Comparison of ENCODE assay signal across 18 cellular contexts in genomic region chrX:22634081-22634480, GRCh38.
DNase-seq lines count a peak whose midpoint lies in the region; TF ChIP-seq lines count a peak whose summit lies in the region.
"Had no signal": no experiment of that assay in that cellular context is flagged by ENCODE, and none has a peak within 500 bp of the region (broad histone marks: within the 10 kb centered on the region; RNA-seq: fewer than 3 reads in every experiment).

No MANE protein-coding gene starts in this region.

- no peak overlapping the region for H3K4me2 ChIP-seq in mesendoderm (ENCODE audit: low read length)
- H3K4me2 ChIP-seq: PC-9 had no signal

- no peak overlapping the region for H3K23ac ChIP-seq in mesendoderm (ENCODE audit: low read length)

- no peak overlapping the region for H3K4me3 Mint-ChIP-seq in endodermal cell
- H3K4me3 Mint-ChIP-seq: activated CD4-positive, alpha-beta memory T cell treated with anti-CD3 and anti-CD28 coated beads for 36 hours; activated naive CD8-positive, alpha-beta T cell treated with anti-CD3 and anti-CD28 coated beads, Interleukin-2, amount 50 U/mL, for 24 hours; CD4-positive, CD25-positive, alpha-beta regulatory T cell had no signal

- no peaks in the 10 kb centered on the region for H3K36me3 Mint-ChIP-seq in endodermal cell (ENCODE audit: low read depth)
- H3K36me3 Mint-ChIP-seq: activated CD4-positive, alpha-beta memory T cell treated with anti-CD3 and anti-CD28 coated beads for 36 hours; CD4-positive, CD25-positive, alpha-beta regulatory T cell had no signal

- no peak overlapping the region for H2BK120ac ChIP-seq in mesendoderm (ENCODE audit: low read depth, low read length)

- H3K4ac ChIP-seq in mesendoderm (ENCODE audit: low read depth, low read length): no peak overlapping the region

- H4K5ac ChIP-seq in mesendoderm (ENCODE audit: low read length): no peak overlapping the region

- no peak overlapping the region for H4K8ac ChIP-seq in mesendoderm (ENCODE audit: low read depth, low read length)

- no peak overlapping the region for H3K56ac ChIP-seq in mesendoderm (ENCODE audit: low read length)

- no peaks in the 10 kb centered on the region for H3K9me3 ChIP-seq in uterus
- H3K9me3 ChIP-seq in endodermal cell (ENCODE audit: control insufficient read depth, low read length): no peaks in the 10 kb centered on the region
- H3K9me3 ChIP-seq in ascending aorta: no peaks in the 10 kb centered on the region

- H3K79me1 ChIP-seq in mesendoderm (ENCODE audit: low read length): no peaks in the 10 kb centered on the region

- no peak for TF ChIP-seq CTCF in astrocyte of the spinal cord (IDR thresholded peaks at IDR 0.05; ENCODE audit: low read depth, low read length)
- no peak for TF ChIP-seq CTCF in uterus (IDR thresholded peaks at IDR 0.05)
- no peak for TF ChIP-seq CTCF in endodermal cell (conservative IDR thresholded peaks at IDR 0.05)
- TF ChIP-seq CTCF in ascending aorta (IDR thresholded peaks at IDR 0.05): no peak

- no peak overlapping the region for H3K27ac Mint-ChIP-seq in endodermal cell
- H3K27ac Mint-ChIP-seq: activated CD4-positive, alpha-beta memory T cell treated with anti-CD3 and anti-CD28 coated beads for 36 hours; activated naive CD8-positive, alpha-beta T cell treated with anti-CD3 and anti-CD28 coated beads, Interleukin-2, amount 50 U/mL, for 24 hours; CD4-positive, CD25-positive, alpha-beta regulatory T cell; progenitor cell of endocrine pancreas had no signal

- H3K27me3 ChIP-seq in mesendoderm (ENCODE audit: insufficient read depth, low read length, poor library complexity) (no peaks in the 10 kb centered on the region), uterus (no peaks in the 10 kb centered on the region), endodermal cell (ENCODE audit: control insufficient read depth, insufficient read depth, low read length, poor library complexity, severe bottlenecking) (no peaks in the 10 kb centered on the region), ascending aorta (no peaks in the 10 kb centered on the region)

- intact Hi-C loops in uterus (cut with DNase I; ENCODE audit: low total_unique reads): no loop called here
- intact Hi-C loops in ascending aorta (cut with DNase I): no loop called here

- no peaks in the 10 kb centered on the region for H3K4me1 Mint-ChIP-seq in endodermal cell
- H3K4me1 Mint-ChIP-seq: activated naive CD8-positive, alpha-beta T cell treated with anti-CD3 and anti-CD28 coated beads, Interleukin-2, amount 50 U/mL, for 24 hours; CD4-positive, CD25-positive, alpha-beta regulatory T cell had no signal

- DNase-seq in H4 (ENCODE audit: low spot score): peak; percentile 9
- DNase-seq in astrocyte of the spinal cord (ENCODE audit: low read depth, low spot score): peak; percentile 67
- no peak for DNase-seq in mesendoderm
- DNase-seq in uterus: no peak
- no peak for DNase-seq in DMS 273 (lab: John Stamatoyannopoulos, UW; ENCODE audit: unreplicated experiment)
- DNase-seq in endodermal cell: no peak
- no peak for DNase-seq in ascending aorta (ENCODE audit: low spot score in 2 of 2)
- DNase-seq: activated CD4-positive, alpha-beta memory T cell treated with anti-CD3 and anti-CD28 coated beads for 36 hours; activated naive CD8-positive, alpha-beta T cell treated with anti-CD3 and anti-CD28 coated beads, Interleukin-2, amount 50 U/mL, for 24 hours; activated T-cell treated with anti-CD3 and anti-CD28 coated beads, Interleukin-2, amount 50 U/mL, for 48 hours; CD4-positive, CD25-positive, alpha-beta regulatory T cell; hypothalamus; MV-4-11; NCI-H748 treated with DMSO at 0.1 percent for 48 hours; PC-9; substantia nigra had no signal

- H3K27me3 Mint-ChIP-seq in endodermal cell (ENCODE audit: insufficient read depth): no peaks in the 10 kb centered on the region
- H3K27me3 Mint-ChIP-seq: activated CD4-positive, alpha-beta memory T cell treated with anti-CD3 and anti-CD28 coated beads for 36 hours; activated naive CD8-positive, alpha-beta T cell treated with anti-CD3 and anti-CD28 coated beads, Interleukin-2, amount 50 U/mL, for 24 hours; CD4-positive, CD25-positive, alpha-beta regulatory T cell; progenitor cell of endocrine pancreas had no signal

- no peak overlapping the region for H3K27ac ChIP-seq in mesendoderm (ENCODE audit: low read depth, low read length)
- H3K27ac ChIP-seq in uterus: peak overlapping the region; percentile 38 to 69
- no peak overlapping the region for H3K27ac ChIP-seq in endodermal cell (ENCODE audit: low read depth, low read length)
- no peak overlapping the region for H3K27ac ChIP-seq in ascending aorta
- H3K27ac ChIP-seq: PC-9 had no signal

- in situ Hi-C loops in astrocyte of the spinal cord (cut with HindIII; ENCODE audit: low sequenced_read_pairs): no loop called here

- H3K18ac ChIP-seq in mesendoderm (ENCODE audit: low read length): peak overlapping the region; percentile 18

- H3K4me1 ChIP-seq in mesendoderm (ENCODE audit: control insufficient read depth, low read depth, low read length): no peaks in the 10 kb centered on the region
- H3K4me1 ChIP-seq in uterus: no peaks in the 10 kb centered on the region
- H3K4me1 ChIP-seq in endodermal cell (ENCODE audit: control insufficient read depth, insufficient read depth, low read length): no peaks in the 10 kb centered on the region
- H3K4me1 ChIP-seq in ascending aorta: no peaks in the 10 kb centered on the region

- no peak overlapping the region for H2AK5ac ChIP-seq in mesendoderm (ENCODE audit: low read length)

- no peaks in the 10 kb centered on the region for H3K79me2 ChIP-seq in mesendoderm (ENCODE audit: control insufficient read depth, insufficient read depth, low read length)

- H3K36me3 ChIP-seq in mesendoderm (ENCODE audit: control insufficient read depth, insufficient read depth, low read length) (no peaks in the 10 kb centered on the region), uterus (no peaks in the 10 kb centered on the region), endodermal cell (ENCODE audit: control insufficient read depth, insufficient read depth, low read length) (no peaks in the 10 kb centered on the region), ascending aorta (no peaks in the 10 kb centered on the region)

- no peak overlapping the region for H2BK5ac ChIP-seq in mesendoderm (ENCODE audit: low read length)

- no peaks in the 10 kb centered on the region for H3K9me3 Mint-ChIP-seq in endodermal cell
- H3K9me3 Mint-ChIP-seq: activated CD4-positive, alpha-beta memory T cell treated with anti-CD3 and anti-CD28 coated beads for 36 hours; activated naive CD8-positive, alpha-beta T cell treated with anti-CD3 and anti-CD28 coated beads, Interleukin-2, amount 50 U/mL, for 24 hours had no signal

- no CpG with 5 or more reads among the region's 4 CpGs for WGBS in mesendoderm (ENCODE audit: extremely low coverage, insufficient coverage, low lambda C conversion rate)
- WGBS in endodermal cell (ENCODE audit: insufficient coverage in 1 of 2, insufficient read length in 1 of 2), 2 experiments: 76 to 85% methylated on average over 3 to 4 of the region's 4 CpGs

- H2BK15ac ChIP-seq in mesendoderm (replicated peaks; ENCODE audit: low read depth): no peak overlapping the region

- H3K9ac ChIP-seq in mesendoderm (ENCODE audit: low read length) (no peak overlapping the region), endodermal cell (ENCODE audit: extremely low read depth, low read length, poor library complexity, severe bottlenecking) (no peak overlapping the region)

- H3K4me3 ChIP-seq in astrocyte of the spinal cord (ENCODE audit: low read depth, low read length) (no peak overlapping the region), mesendoderm (ENCODE audit: low read length) (no peak overlapping the region), uterus (no peak overlapping the region), endodermal cell (ENCODE audit: low read length) (no peak overlapping the region), ascending aorta (no peak overlapping the region)
- H3K4me3 ChIP-seq: GM12878, PC-9 had no signal

- no peak for TF ChIP-seq POLR2A in uterus (IDR thresholded peaks at IDR 0.05)

Comparison
In these comparisons a context has a peak if more than half of its experiments do, and no peak if none do; other contexts are left out.
1. DNase-seq: peak in H4 (single experiment) and astrocyte of the spinal cord (single experiment); none in mesendoderm (single experiment), uterus (0 of 2), DMS 273 (single experiment), endodermal cell (single experiment) and ascending aorta (0 of 2).
2. H3K27ac ChIP-seq: peak in uterus (2 of 2); none in mesendoderm (single experiment), endodermal cell (single experiment) and ascending aorta (0 of 2).